ENCODE assay signal across 1 cellular context in the genomic region with DNA sequence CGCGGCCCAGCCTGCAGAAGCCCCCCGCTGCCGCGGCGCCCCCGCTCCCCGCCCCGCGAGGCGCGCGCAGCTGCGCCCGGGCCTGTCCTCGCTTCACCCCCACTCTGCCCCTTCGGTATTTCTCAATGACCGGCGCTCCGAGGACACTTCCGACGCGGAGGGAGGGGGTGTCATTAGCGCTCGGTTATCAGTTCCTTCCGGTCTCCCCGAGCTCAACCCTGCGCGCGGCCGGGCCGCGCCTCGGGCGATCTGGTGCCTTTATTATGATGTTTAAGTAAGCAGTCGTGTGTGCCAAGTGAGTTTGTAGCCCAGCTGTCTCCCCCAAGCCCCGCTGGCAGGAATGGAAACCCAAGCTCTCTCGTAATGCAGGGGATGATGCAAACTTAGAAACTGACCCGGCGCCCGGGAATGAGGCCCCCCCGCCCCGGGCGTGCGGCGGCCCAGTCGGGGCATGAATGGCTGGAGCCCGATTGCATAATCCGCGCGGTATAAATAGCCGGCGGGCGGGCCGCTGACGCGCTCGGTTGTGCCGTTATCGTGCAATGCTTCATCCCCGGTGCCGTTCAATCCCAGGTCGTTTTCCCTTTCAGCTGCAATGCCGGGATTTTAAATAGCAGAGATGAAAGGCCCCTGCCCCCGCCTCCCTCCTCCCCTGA.
TF ChIP-seq lines count a peak whose summit lies in the region.

No MANE protein-coding gene starts in this region.

TF ChIP-seq in K562, 482 proteins besides CTCF, POLR2A, EP300 and RAD21 (continued from another document and continues in another):
- TF ChIP-seq RFX5 (IDR thresholded peaks at IDR 0.05; ENCODE audit: low read depth, low read length) = no peak
- TF ChIP-seq, protein P1, sequence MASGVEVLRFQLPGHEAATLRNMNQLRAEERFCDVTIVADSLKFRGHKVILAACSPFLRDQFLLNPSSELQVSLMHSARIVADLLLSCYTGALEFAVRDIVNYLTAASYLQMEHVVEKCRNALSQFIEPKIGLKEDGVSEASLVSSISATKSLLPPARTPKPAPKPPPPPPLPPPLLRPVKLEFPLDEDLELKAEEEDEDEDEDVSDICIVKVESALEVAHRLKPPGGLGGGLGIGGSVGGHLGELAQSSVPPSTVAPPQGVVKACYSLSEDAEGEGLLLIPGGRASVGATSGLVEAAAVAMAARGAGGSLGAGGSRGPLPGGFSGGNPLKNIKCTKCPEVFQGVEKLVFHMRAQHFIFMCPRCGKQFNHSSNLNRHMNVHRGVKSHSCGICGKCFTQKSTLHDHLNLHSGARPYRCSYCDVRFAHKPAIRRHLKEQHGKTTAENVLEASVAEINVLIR (CRISPR knock-in tag; IDR thresholded peaks at IDR 0.05) = peak; percentile 46; the same call in 1 of the 2 replicates
- TF ChIP-seq CBFA2T3 (IDR thresholded peaks at IDR 0.05) = peak; percentile 35; the same call in 1 of the 2 replicates
- TF ChIP-seq POLR2H (tag; IDR thresholded peaks at IDR 0.05; ENCODE audit: low read depth) = peak; percentile 96
- TF ChIP-seq PTBP1 (IDR thresholded peaks at IDR 0.05; ENCODE audit: low read depth, low read length) = no peak
- peak; percentile 65 for TF ChIP-seq DPF2 (IDR thresholded peaks at IDR 0.05)
- TF ChIP-seq, protein P2, sequence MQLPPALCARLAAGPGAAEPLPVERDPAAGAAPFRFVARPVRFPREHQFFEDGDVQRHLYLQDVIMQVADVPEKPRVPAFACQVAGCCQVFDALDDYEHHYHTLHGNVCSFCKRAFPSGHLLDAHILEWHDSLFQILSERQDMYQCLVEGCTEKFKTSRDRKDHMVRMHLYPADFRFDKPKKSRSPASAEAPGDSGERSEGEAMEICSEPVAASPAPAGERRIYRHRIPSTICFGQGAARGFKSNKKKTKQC (CRISPR knock-in tag; IDR thresholded peaks at IDR 0.05) = peak; percentile 50; the same call in 1 of the 2 replicates
- no peak for TF ChIP-seq SAFB2 (IDR thresholded peaks at IDR 0.05; ENCODE audit: borderline replicate concordance, low read depth, low read length, severe bottlenecking)
- no peak for TF ChIP-seq HNRNPH1 (optimal IDR thresholded peaks at IDR 0.05; ENCODE audit: low read depth, low read length)
- peak; percentile 79 for TF ChIP-seq FOXJ2 (tag; IDR thresholded peaks at IDR 0.05)
- TF ChIP-seq ZZZ3 (IDR thresholded peaks at IDR 0.05) = peak; percentile 43; the same call in 1 of the 2 replicates
- TF ChIP-seq CHCHD3 (CRISPR knock-in tag; IDR thresholded peaks at IDR 0.05) = no peak
- no peak for TF ChIP-seq SIN3B (IDR thresholded peaks at IDR 0.05; ENCODE audit: low read depth)
- TF ChIP-seq TEAD1 (CRISPR knock-in tag; IDR thresholded peaks at IDR 0.05) = peak; percentile 36 to 89; a peak in 2 of 4 replicates
- TF ChIP-seq, protein P3, sequence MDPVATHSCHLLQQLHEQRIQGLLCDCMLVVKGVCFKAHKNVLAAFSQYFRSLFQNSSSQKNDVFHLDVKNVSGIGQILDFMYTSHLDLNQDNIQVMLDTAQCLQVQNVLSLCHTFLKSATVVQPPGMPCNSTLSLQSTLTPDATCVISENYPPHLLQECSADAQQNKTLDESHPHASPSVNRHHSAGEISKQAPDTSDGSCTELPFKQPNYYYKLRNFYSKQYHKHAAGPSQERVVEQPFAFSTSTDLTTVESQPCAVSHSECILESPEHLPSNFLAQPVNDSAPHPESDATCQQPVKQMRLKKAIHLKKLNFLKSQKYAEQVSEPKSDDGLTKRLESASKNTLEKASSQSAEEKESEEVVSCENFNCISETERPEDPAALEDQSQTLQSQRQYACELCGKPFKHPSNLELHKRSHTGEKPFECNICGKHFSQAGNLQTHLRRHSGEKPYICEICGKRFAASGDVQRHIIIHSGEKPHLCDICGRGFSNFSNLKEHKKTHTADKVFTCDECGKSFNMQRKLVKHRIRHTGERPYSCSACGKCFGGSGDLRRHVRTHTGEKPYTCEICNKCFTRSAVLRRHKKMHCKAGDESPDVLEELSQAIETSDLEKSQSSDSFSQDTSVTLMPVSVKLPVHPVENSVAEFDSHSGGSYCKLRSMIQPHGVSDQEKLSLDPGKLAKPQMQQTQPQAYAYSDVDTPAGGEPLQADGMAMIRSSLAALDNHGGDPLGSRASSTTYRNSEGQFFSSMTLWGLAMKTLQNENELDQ (CRISPR knock-in tag; IDR thresholded peaks at IDR 0.05; ENCODE audit: borderline replicate concordance) = no peak
- no peak for TF ChIP-seq RBM17 (IDR thresholded peaks at IDR 0.05; ENCODE audit: borderline replicate concordance, low read depth, low read length)
- peak; percentile 80; the same call in 1 of the 2 replicates for TF ChIP-seq SUPT5H (IDR thresholded peaks at IDR 0.05)
- no peak for TF ChIP-seq ZBTB17 (CRISPR knock-in tag; IDR thresholded peaks at IDR 0.05)
- TF ChIP-seq, protein P4, sequence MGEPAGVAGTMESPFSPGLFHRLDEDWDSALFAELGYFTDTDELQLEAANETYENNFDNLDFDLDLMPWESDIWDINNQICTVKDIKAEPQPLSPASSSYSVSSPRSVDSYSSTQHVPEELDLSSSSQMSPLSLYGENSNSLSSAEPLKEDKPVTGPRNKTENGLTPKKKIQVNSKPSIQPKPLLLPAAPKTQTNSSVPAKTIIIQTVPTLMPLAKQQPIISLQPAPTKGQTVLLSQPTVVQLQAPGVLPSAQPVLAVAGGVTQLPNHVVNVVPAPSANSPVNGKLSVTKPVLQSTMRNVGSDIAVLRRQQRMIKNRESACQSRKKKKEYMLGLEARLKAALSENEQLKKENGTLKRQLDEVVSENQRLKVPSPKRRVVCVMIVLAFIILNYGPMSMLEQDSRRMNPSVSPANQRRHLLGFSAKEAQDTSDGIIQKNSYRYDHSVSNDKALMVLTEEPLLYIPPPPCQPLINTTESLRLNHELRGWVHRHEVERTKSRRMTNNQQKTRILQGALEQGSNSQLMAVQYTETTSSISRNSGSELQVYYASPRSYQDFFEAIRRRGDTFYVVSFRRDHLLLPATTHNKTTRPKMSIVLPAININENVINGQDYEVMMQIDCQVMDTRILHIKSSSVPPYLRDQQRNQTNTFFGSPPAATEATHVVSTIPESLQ (CRISPR knock-in tag; IDR thresholded peaks at IDR 0.05) = peak; percentile 37; the same call in 1 of the 2 replicates
- TF ChIP-seq KDM4B (IDR thresholded peaks at IDR 0.05; ENCODE audit: borderline replicate concordance in 2 of 2, low read depth in 1 of 2) = no peak
- peak; percentile 57; the same call in 1 of the 2 replicates for TF ChIP-seq ELF2 (CRISPR knock-in tag; IDR thresholded peaks at IDR 0.05)
- TF ChIP-seq, protein P5, sequence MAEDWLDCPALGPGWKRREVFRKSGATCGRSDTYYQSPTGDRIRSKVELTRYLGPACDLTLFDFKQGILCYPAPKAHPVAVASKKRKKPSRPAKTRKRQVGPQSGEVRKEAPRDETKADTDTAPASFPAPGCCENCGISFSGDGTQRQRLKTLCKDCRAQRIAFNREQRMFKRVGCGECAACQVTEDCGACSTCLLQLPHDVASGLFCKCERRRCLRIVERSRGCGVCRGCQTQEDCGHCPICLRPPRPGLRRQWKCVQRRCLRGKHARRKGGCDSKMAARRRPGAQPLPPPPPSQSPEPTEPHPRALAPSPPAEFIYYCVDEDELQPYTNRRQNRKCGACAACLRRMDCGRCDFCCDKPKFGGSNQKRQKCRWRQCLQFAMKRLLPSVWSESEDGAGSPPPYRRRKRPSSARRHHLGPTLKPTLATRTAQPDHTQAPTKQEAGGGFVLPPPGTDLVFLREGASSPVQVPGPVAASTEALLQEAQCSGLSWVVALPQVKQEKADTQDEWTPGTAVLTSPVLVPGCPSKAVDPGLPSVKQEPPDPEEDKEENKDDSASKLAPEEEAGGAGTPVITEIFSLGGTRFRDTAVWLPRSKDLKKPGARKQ (CRISPR knock-in tag; IDR thresholded peaks at IDR 0.05) = no peak
- no peak for TF ChIP-seq FOXK1 (CRISPR knock-in tag; IDR thresholded peaks at IDR 0.05; ENCODE audit: borderline replicate concordance)
- TF ChIP-seq, protein P6, sequence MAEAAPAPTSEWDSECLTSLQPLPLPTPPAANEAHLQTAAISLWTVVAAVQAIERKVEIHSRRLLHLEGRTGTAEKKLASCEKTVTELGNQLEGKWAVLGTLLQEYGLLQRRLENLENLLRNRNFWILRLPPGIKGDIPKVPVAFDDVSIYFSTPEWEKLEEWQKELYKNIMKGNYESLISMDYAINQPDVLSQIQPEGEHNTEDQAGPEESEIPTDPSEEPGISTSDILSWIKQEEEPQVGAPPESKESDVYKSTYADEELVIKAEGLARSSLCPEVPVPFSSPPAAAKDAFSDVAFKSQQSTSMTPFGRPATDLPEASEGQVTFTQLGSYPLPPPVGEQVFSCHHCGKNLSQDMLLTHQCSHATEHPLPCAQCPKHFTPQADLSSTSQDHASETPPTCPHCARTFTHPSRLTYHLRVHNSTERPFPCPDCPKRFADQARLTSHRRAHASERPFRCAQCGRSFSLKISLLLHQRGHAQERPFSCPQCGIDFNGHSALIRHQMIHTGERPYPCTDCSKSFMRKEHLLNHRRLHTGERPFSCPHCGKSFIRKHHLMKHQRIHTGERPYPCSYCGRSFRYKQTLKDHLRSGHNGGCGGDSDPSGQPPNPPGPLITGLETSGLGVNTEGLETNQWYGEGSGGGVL (CRISPR knock-in tag; IDR thresholded peaks at IDR 0.05) = no peak
- peak; percentile 58; the same call in 1 of the 2 replicates for TF ChIP-seq POLR2AphosphoS5 (IDR thresholded peaks at IDR 0.05; ENCODE audit: control insufficient read depth, insufficient read depth, low read depth, low read length)
- TF ChIP-seq, protein P7, sequence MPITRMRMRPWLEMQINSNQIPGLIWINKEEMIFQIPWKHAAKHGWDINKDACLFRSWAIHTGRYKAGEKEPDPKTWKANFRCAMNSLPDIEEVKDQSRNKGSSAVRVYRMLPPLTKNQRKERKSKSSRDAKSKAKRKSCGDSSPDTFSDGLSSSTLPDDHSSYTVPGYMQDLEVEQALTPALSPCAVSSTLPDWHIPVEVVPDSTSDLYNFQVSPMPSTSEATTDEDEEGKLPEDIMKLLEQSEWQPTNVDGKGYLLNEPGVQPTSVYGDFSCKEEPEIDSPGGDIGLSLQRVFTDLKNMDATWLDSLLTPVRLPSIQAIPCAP (CRISPR knock-in tag; IDR thresholded peaks at IDR 0.05; ENCODE audit: borderline replicate concordance) = no peak
- TF ChIP-seq CREBBP (IDR thresholded peaks at IDR 0.05; ENCODE audit: low read depth, low read length) = no peak
- TF ChIP-seq, protein P8, sequence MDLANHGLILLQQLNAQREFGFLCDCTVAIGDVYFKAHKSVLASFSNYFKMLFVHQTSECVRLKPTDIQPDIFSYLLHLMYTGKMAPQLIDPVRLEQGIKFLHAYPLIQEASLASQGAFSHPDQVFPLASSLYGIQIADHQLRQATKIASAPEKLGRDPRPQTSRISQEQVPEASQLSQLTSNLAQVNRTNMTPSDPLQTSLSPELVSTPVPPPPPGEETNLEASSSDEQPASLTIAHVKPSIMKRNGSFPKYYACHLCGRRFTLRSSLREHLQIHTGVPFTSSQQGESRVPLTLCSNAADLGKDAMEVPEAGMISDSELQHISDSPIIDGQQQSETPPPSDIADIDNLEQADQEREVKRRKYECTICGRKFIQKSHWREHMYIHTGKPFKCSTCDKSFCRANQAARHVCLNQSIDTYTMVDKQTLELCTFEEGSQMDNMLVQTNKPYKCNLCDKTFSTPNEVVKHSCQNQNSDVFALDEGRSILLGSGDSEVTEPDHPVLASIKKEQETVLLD (IDR thresholded peaks at IDR 0.05) = no peak
- no peak for TF ChIP-seq WHSC1 (IDR thresholded peaks at IDR 0.05; ENCODE audit: low read length)
- no peak for TF ChIP-seq ELF4 (CRISPR knock-in tag; IDR thresholded peaks at IDR 0.05)
- no peak for TF ChIP-seq CHD2 (IDR thresholded peaks at IDR 0.05; ENCODE audit: low read depth, low read length)
- TF ChIP-seq NR2C1 (IDR thresholded peaks at IDR 0.05) = 0 out of 2 replicates have a peak, but pooled peaks have one; percentile 39
- TF ChIP-seq NR2C1 (tag; IDR thresholded peaks at IDR 0.05) = no peak; the same call in 1 of the 2 replicates
- TF ChIP-seq MYBL2 (IDR thresholded peaks at IDR 0.05; ENCODE audit: low read depth) = no peak
- TF ChIP-seq MYBL2 (CRISPR knock-in tag; IDR thresholded peaks at IDR 0.05; ENCODE audit: borderline replicate concordance) = no peak
- no peak for TF ChIP-seq ZNF232 (CRISPR knock-in tag; IDR thresholded peaks at IDR 0.05)
- no peak for TF ChIP-seq SNRNP70 (optimal IDR thresholded peaks at IDR 0.05; ENCODE audit: low read depth, low read length)
- TF ChIP-seq, protein P9, sequence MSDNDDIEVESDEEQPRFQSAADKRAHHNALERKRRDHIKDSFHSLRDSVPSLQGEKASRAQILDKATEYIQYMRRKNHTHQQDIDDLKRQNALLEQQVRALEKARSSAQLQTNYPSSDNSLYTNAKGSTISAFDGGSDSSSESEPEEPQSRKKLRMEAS (CRISPR knock-in tag; IDR thresholded peaks at IDR 0.05) = no peak; the same call in 1 of the 2 replicates
- peak; percentile 73 for TF ChIP-seq GATAD2B (IDR thresholded peaks at IDR 0.05; ENCODE audit: borderline replicate concordance)
- TF ChIP-seq, protein P10, sequence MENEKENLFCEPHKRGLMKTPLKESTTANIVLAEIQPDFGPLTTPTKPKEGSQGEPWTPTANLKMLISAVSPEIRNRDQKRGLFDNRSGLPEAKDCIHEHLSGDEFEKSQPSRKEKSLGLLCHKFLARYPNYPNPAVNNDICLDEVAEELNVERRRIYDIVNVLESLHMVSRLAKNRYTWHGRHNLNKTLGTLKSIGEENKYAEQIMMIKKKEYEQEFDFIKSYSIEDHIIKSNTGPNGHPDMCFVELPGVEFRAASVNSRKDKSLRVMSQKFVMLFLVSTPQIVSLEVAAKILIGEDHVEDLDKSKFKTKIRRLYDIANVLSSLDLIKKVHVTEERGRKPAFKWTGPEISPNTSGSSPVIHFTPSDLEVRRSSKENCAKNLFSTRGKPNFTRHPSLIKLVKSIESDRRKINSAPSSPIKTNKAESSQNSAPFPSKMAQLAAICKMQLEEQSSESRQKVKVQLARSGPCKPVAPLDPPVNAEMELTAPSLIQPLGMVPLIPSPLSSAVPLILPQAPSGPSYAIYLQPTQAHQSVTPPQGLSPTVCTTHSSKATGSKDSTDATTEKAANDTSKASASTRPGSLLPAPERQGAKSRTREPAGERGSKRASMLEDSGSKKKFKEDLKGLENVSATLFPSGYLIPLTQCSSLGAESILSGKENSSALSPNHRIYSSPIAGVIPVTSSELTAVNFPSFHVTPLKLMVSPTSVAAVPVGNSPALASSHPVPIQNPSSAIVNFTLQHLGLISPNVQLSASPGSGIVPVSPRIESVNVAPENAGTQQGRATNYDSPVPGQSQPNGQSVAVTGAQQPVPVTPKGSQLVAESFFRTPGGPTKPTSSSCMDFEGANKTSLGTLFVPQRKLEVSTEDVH (IDR thresholded peaks at IDR 0.05; ENCODE audit: low read depth, partially characterized antibody) = peak; percentile 50
- TF ChIP-seq MAZ (CRISPR knock-in tag; conservative IDR thresholded peaks at IDR 0.05 in 1 of 2, IDR thresholded peaks at IDR 0.05 in 1 of 2) = peak; percentile 8 to 77
- TF ChIP-seq ZNF316 (IDR thresholded peaks at IDR 0.05) = no peak
- no peak for TF ChIP-seq RFX7 (CRISPR knock-in tag; IDR thresholded peaks at IDR 0.05)
